ENCODE assay signal across 22 cellular contexts in genomic region chr1:206828765-206829164, GRCh38. TPM values are rescaled to one million over a fixed set of nuclear protein-coding genes. Genes with fewer than 3 reads are reported as not detected.
DNase-seq lines count a peak whose midpoint lies in the region; ATAC-seq and TF ChIP-seq lines count a peak whose summit lies in the region.
"Had no signal": no experiment of that assay in that cellular context is flagged by ENCODE, and none has a peak within 500 bp of the region (broad histone marks: within the 10 kb centered on the region; RNA-seq: fewer than 3 reads in every experiment).

No MANE protein-coding gene starts in this region.

- no peak for TF ChIP-seq CTCF in OCI-LY7 (conservative IDR thresholded peaks at IDR 0.05; ENCODE audit: low read length)
- TF ChIP-seq CTCF in esophagus muscularis mucosa (IDR thresholded peaks at IDR 0.05), result no peak

- peaks cover 65% of the 10 kb centered on the region for H3K4me1 Mint-ChIP-seq in activated naive CD4-positive, alpha-beta T cell treated with anti-CD3 and anti-CD28 coated beads, Interleukin-2, amount 50 U/mL, for 24 hours

- H3K9me3 ChIP-seq in OCI-LY7 (ENCODE audit: low read length) (no peaks in the 10 kb centered on the region), esophagus muscularis mucosa (no peaks in the 10 kb centered on the region)

- CTCF ChIA-PET in OCI-LY7 (lab: Charles Lee; ENCODE audit: unreplicated experiment), result interaction anchor here (0.6 kb wide), 1 partner anchor 161 kb away, joined by 3 read pairs; no protein-coding TSS in a partner anchor

- no peak overlapping the region for H2AFZ ChIP-seq in OCI-LY7 (ENCODE audit: low read length)

- H3K27me3 ChIP-seq in esophagus muscularis mucosa, result no peaks in the 10 kb centered on the region
- H3K27me3 ChIP-seq: cardiac muscle cell had no signal

- no TSS peak for BruUV-seq in OCI-LY7 (replicated peaks; lab: Mats Ljungman, UMichigan)

- H3K9me3 Mint-ChIP-seq in activated naive CD4-positive, alpha-beta T cell treated with anti-CD3 and anti-CD28 coated beads, Interleukin-2, amount 50 U/mL, for 24 hours, result no peaks in the 10 kb centered on the region
- H3K9me3 Mint-ChIP-seq in activated naive CD4-positive, alpha-beta T cell treated with anti-CD3 and anti-CD28 coated beads, Interleukin-2, amount 50 U/mL, for 72 hours, result peaks cover 0 to 3% of the 10 kb centered on the region in 2 donors
- H3K9me3 Mint-ChIP-seq: activated naive CD8-positive, alpha-beta T cell treated with anti-CD3 and anti-CD28 coated beads, Interleukin-2, amount 50 U/mL, for 24 hours; activated T-cell treated with anti-CD3 and anti-CD28 coated beads, Interleukin-2, amount 50 U/mL, for 24 hours; mesothelial cell of epicardium had no signal

- H3K4me2 ChIP-seq in OCI-LY7 (ENCODE audit: low read length), result peak overlapping the region; percentile 47

- intact Hi-C loops in OCI-LY7 (cut with micrococcal nuclease; ENCODE audit: unreplicated experiment) (no loop called here), esophagus muscularis mucosa (cut with DNase I) (no loop called here)

- WGBS in esophagus muscularis mucosa, result 84% methylated on average over 4 of the region's 4 CpGs

- H3K27ac Mint-ChIP-seq in activated naive CD4-positive, alpha-beta T cell treated with anti-CD3 and anti-CD28 coated beads, Interleukin-2, amount 50 U/mL, for 24 hours, result peak overlapping the region; percentile 85
- H3K27ac Mint-ChIP-seq in activated naive CD4-positive, alpha-beta T cell treated with anti-CD3 and anti-CD28 coated beads, Interleukin-2, amount 50 U/mL, for 72 hours, result no peak overlapping the region
- H3K27ac Mint-ChIP-seq: mesothelial cell of epicardium had no signal

- no peak for ATAC-seq in activated naive CD4-positive, alpha-beta T cell treated with anti-CD3 and anti-CD28 coated beads, Interleukin-2, amount 50 U/mL, for 72 hours
- ATAC-seq in GM18498 (IDR thresholded peaks at IDR 0.05; ENCODE audit: unreplicated experiment), result no peak
- no peak for ATAC-seq in activated CD4-positive, CD25-positive, alpha-beta regulatory T cell treated with anti-CD3 and anti-CD28 coated beads, Interleukin-2, amount 50 U/mL, for 24 hours

- H3K4me1 ChIP-seq in OCI-LY7 (ENCODE audit: insufficient read depth, low read length, poor library complexity, severe bottlenecking) (peaks cover 20% of the 10 kb centered on the region), esophagus muscularis mucosa (peaks cover 0 to 14% (median 10%) of the 10 kb centered on the region in 4 donors)

- H3K27me3 Mint-ChIP-seq in activated naive CD4-positive, alpha-beta T cell treated with anti-CD3 and anti-CD28 coated beads, Interleukin-2, amount 50 U/mL, for 24 hours, result no peaks in the 10 kb centered on the region
- H3K27me3 Mint-ChIP-seq: activated naive CD8-positive, alpha-beta T cell treated with anti-CD3 and anti-CD28 coated beads, Interleukin-2, amount 50 U/mL, for 24 hours; activated T-cell treated with anti-CD3 and anti-CD28 coated beads, Interleukin-2, amount 50 U/mL, for 24 hours had no signal

- H3K36me3 Mint-ChIP-seq in activated naive CD4-positive, alpha-beta T cell treated with anti-CD3 and anti-CD28 coated beads, Interleukin-2, amount 50 U/mL, for 24 hours, result no peaks in the 10 kb centered on the region
- no peaks in the 10 kb centered on the region for H3K36me3 Mint-ChIP-seq in activated naive CD4-positive, alpha-beta T cell treated with anti-CD3 and anti-CD28 coated beads, Interleukin-2, amount 50 U/mL, for 72 hours
- H3K36me3 Mint-ChIP-seq: mesothelial cell of epicardium had no signal

- no peak overlapping the region for H3K27ac ChIP-seq in OCI-LY7 (ENCODE audit: low read depth, low read length, poor library complexity, severe bottlenecking)
- no peak overlapping the region for H3K27ac ChIP-seq in esophagus muscularis mucosa (replicated peaks in 1 of 4)
- H3K27ac ChIP-seq: cardiac muscle cell had no signal

- no peak for TF ChIP-seq POLR2A in esophagus muscularis mucosa (IDR thresholded peaks at IDR 0.05; ENCODE audit: low read depth)

- POLR2A ChIA-PET in OCI-LY7 (lab: Charles Lee), result interaction anchor here (0.6 kb wide), 2 partner anchors 208 to 429 kb away, joined by 3 read pairs; no protein-coding TSS in a partner anchor

- no peaks in the 10 kb centered on the region for H3K36me3 ChIP-seq in OCI-LY7 (ENCODE audit: insufficient read depth, low read length)
- no peaks in the 10 kb centered on the region for H3K36me3 ChIP-seq in esophagus muscularis mucosa
- H3K36me3 ChIP-seq: cardiac muscle cell had no signal

- TF ChIP-seq EP300 in esophagus muscularis mucosa (IDR thresholded peaks at IDR 0.05), result no peak

- H3K79me2 ChIP-seq in OCI-LY7 (ENCODE audit: insufficient read depth, low read depth, low read length), result no peaks in the 10 kb centered on the region

- H4K20me1 ChIP-seq in OCI-LY7 (ENCODE audit: insufficient read depth, low read length), result no peaks in the 10 kb centered on the region

- H3K9me2 ChIP-seq in OCI-LY7 (ENCODE audit: insufficient read depth, low read length), result no peaks in the 10 kb centered on the region

- peak overlapping the region; percentile 67 for H3K4me3 Mint-ChIP-seq in activated naive CD4-positive, alpha-beta T cell treated with anti-CD3 and anti-CD28 coated beads, Interleukin-2, amount 50 U/mL, for 24 hours
- H3K4me3 Mint-ChIP-seq: activated naive CD8-positive, alpha-beta T cell treated with anti-CD3 and anti-CD28 coated beads, Interleukin-2, amount 50 U/mL, for 24 hours; activated T-cell treated with anti-CD3 and anti-CD28 coated beads, Interleukin-2, amount 50 U/mL, for 24 hours; mesothelial cell of epicardium had no signal

- DNase-seq in activated naive CD4-positive, alpha-beta T cell treated with anti-CD3 and anti-CD28 coated beads, Interleukin-2, amount 50 U/mL, for 72 hours (ENCODE audit: low spot score in 2 of 2), result no peak
- DNase-seq in OCI-LY7 (ENCODE audit: low spot score) (peak; percentile 53), esophagus muscularis mucosa (ENCODE audit: extremely low spot score) (peak; percentile 34), NCI-H128 (lab: John Stamatoyannopoulos, UW; ENCODE audit: unreplicated experiment) (no peak), D341Med (ENCODE audit: low spot score) (no peak)
- DNase-seq: ACHN; activated CD4-positive, alpha-beta T cell treated with anti-CD3 and anti-CD28 coated beads for 48 hours; activated naive CD8-positive, alpha-beta T cell treated with anti-CD3 and anti-CD28 coated beads, Interleukin-2, amount 50 U/mL, for 24 hours; activated T-cell treated with anti-CD3 and anti-CD28 coated beads, Interleukin-2, amount 50 U/mL, for 24 hours; effector CD8-positive, alpha-beta T cell; foreskin fibroblast; GOT3; NCI-H2081; retina; stimulated activated CD4-positive, alpha-beta T cell treated with anti-CD3 and anti-CD28 coated beads, Interleukin-15, amount 100 ng/mL, for 24 hours had no signal

- H3K4me3 ChIP-seq in OCI-LY7 (ENCODE audit: low read depth, low read length, poor library complexity, severe bottlenecking) (no peak overlapping the region), esophagus muscularis mucosa (no peak overlapping the region)
- H3K4me3 ChIP-seq: cardiac muscle cell had no signal

RNA-seq across cellular contexts. Expression of gene IL20, which starts 36.7 kb away (rescaled TPM):
- not detected for total RNA-seq in activated naive CD4-positive, alpha-beta T cell treated with anti-CD3 and anti-CD28 coated beads, Interleukin-2, amount 50 U/mL, for 72 hours
- total RNA-seq in OCI-LY7 (2014; rRNA removed; shearing (Covaris generic)), result not detected in 2 replicates
- not detected in 2 replicates for total RNA-seq in OCI-LY7 (2022)
- total RNA-seq in esophagus muscularis mucosa, result not detected
- total RNA-seq: cardiac muscle cell, mesothelial cell of epicardium, SK-MEL-5, urinary bladder had no signal

RNA-seq across cellular contexts. Expression of gene IL10, which starts 56.5 kb away (rescaled TPM):
- total RNA-seq in activated naive CD4-positive, alpha-beta T cell treated with anti-CD3 and anti-CD28 coated beads, Interleukin-2, amount 50 U/mL, for 72 hours, result under 1 TPM in 1 of 2 donors, not detected in 1; 0.29 TPM
- total RNA-seq in OCI-LY7 (2014; rRNA removed; shearing (Covaris generic)), result not detected in 2 replicates
- total RNA-seq in OCI-LY7 (2022) (not detected in 2 replicates), esophagus muscularis mucosa (1 to 10 TPM in 3 of 4 donors, under 1 TPM in 1; 0.83 to 5.1 (median 3.5) TPM)
- total RNA-seq: cardiac muscle cell, mesothelial cell of epicardium, SK-MEL-5 had no signal

RNA-seq across cellular contexts. Expression of gene IL19, which starts 58.2 kb away (rescaled TPM):
- not detected for total RNA-seq in activated naive CD4-positive, alpha-beta T cell treated with anti-CD3 and anti-CD28 coated beads, Interleukin-2, amount 50 U/mL, for 72 hours
- not detected in 2 replicates for total RNA-seq in OCI-LY7 (2014; rRNA removed; shearing (Covaris generic))
- total RNA-seq in OCI-LY7 (2022), result not detected in 2 replicates
- total RNA-seq in esophagus muscularis mucosa, result not detected
- total RNA-seq: cardiac muscle cell, mesothelial cell of epicardium, urinary bladder had no signal

Comparison
In these comparisons a context has a peak if more than half of its experiments do, and no peak if none do; other contexts are left out.
1. DNase-seq: peak in OCI-LY7 (single experiment) and esophagus muscularis mucosa (single experiment); none in activated naive CD4-positive, alpha-beta T cell treated with anti-CD3 and anti-CD28 coated beads, Interleukin-2, amount 50 U/mL, for 72 hours (0 of 2), NCI-H128 (single experiment) and D341Med (single experiment).